In genomic region chr21:33071878-33072306, GRCh38 we compare ENCODE assay signal across 8 cellular contexts. TPM values are rescaled to one million over a fixed set of nuclear protein-coding genes. Genes with fewer than 3 reads are reported as not detected.
DNase-seq lines count a peak whose midpoint lies in the region; ATAC-seq and TF ChIP-seq lines count a peak whose summit lies in the region.

No MANE protein-coding gene starts in this region.

- peaks cover 16% of the 10 kb centered on the region for H3K4me1 ChIP-seq in CD8-positive, alpha-beta T cell (ENCODE audit: insufficient read depth, low read length)
- peaks cover 0 to 19% of the 10 kb centered on the region in 2 donors for H3K4me1 ChIP-seq in duodenal mucosa (ENCODE audit: control insufficient read depth in 1 of 2, insufficient read depth in 2 of 2, low read length in 2 of 2)

- in situ Hi-C loops in G401 (cut with HindIII; ENCODE audit: low sequenced_read_pairs) = no loop called here

- intact Hi-C loops in CD8-positive, alpha-beta T cell (cut with DNase I, micrococcal nuclease) = no loop called here

- peaks cover 17% of the 10 kb centered on the region for H3K27me3 ChIP-seq in CD8-positive, alpha-beta T cell (ENCODE audit: insufficient read depth, low read length)
- peaks cover 72 to 74% of the 10 kb centered on the region in 2 donors for H3K27me3 ChIP-seq in duodenal mucosa (ENCODE audit: control insufficient read depth in 1 of 2, insufficient read depth in 2 of 2, low read length in 2 of 2)

- POLR2A ChIA-PET in CD8-positive, alpha-beta T cell (lab: Charles Lee) = interaction anchor here (0.8 kb wide), 1 partner anchor 9 kb away, joined by 3 read pairs; no protein-coding TSS in a partner anchor

- no peaks in the 10 kb centered on the region for H3K36me3 Mint-ChIP-seq in CD8-positive, alpha-beta T cell
- H3K36me3 Mint-ChIP-seq in nephron progenitor cell (ENCODE audit: low read depth) = no peaks in the 10 kb centered on the region

- H3K27ac Mint-ChIP-seq in CD8-positive, alpha-beta T cell = no peak overlapping the region
- no peak overlapping the region for H3K27ac Mint-ChIP-seq in nephron progenitor cell

- no peaks in the 10 kb centered on the region for H3K9me3 ChIP-seq in CD8-positive, alpha-beta T cell (ENCODE audit: low read length)
- peaks cover 0 to 1% of the 10 kb centered on the region in 2 donors for H3K9me3 ChIP-seq in duodenal mucosa (ENCODE audit: control insufficient read depth in 1 of 2, low read length in 2 of 2)

- ATAC-seq in CD8-positive, alpha-beta T cell = no peak
- ATAC-seq in GM19467 (IDR thresholded peaks at IDR 0.05; ENCODE audit: unreplicated experiment) = no peak
- no peak for ATAC-seq in GM18861 (IDR thresholded peaks at IDR 0.05; ENCODE audit: unreplicated experiment)
- no peak for ATAC-seq in HG03159 (IDR thresholded peaks at IDR 0.05; ENCODE audit: unreplicated experiment)

- no peak overlapping the region for H3K27ac ChIP-seq in CD8-positive, alpha-beta T cell (ENCODE audit: low read depth, low read length)
- no peak overlapping the region for H3K27ac ChIP-seq in duodenal mucosa (ENCODE audit: low read depth, low read length)

- peaks cover 18% of the 10 kb centered on the region for H3K4me1 Mint-ChIP-seq in CD8-positive, alpha-beta T cell (ENCODE audit: low read depth)
- peaks cover 12% of the 10 kb centered on the region for H3K4me1 Mint-ChIP-seq in nephron progenitor cell

- no peaks in the 10 kb centered on the region for H3K36me3 ChIP-seq in CD8-positive, alpha-beta T cell (ENCODE audit: insufficient read depth, low read length)
- H3K36me3 ChIP-seq in duodenal mucosa (ENCODE audit: control insufficient read depth in 1 of 2, insufficient read depth in 2 of 2, low read length in 2 of 2) = no peaks in the 10 kb centered on the region

- peak overlapping the region; percentile 34 for H3K4me3 ChIP-seq in CD8-positive, alpha-beta T cell (ENCODE audit: low read depth, low read length)
- H3K4me3 ChIP-seq in NB4 (ENCODE audit: low read depth, low read length) (peak overlapping the region; percentile 94), duodenal mucosa (ENCODE audit: low read depth in 1 of 2, low read length in 2 of 2) (peak overlapping the region; percentile 62 to 75)

- H3K27me3 Mint-ChIP-seq in CD8-positive, alpha-beta T cell (ENCODE audit: low read depth) = peaks cover 55% of the 10 kb centered on the region
- H3K27me3 Mint-ChIP-seq in nephron progenitor cell (ENCODE audit: low read depth, poor library complexity) = peaks cover 98% of the 10 kb centered on the region

- peak overlapping the region; percentile 73 for H3K4me3 Mint-ChIP-seq in CD8-positive, alpha-beta T cell
- H3K4me3 Mint-ChIP-seq in nephron progenitor cell = peak overlapping the region; percentile 68

- DNase-seq in CD8-positive, alpha-beta T cell = no peak
- DNase-seq in NB4 (ENCODE audit: low read depth) = peak; percentile 68
- peak; percentile 45 for DNase-seq in nephron progenitor cell
- DNase-seq in G401 (ENCODE audit: low spot score) = no peak

- no peak for TF ChIP-seq CTCF in CD8-positive, alpha-beta T cell (IDR thresholded peaks at IDR 0.05)
- TF ChIP-seq CTCF in NB4 (IDR thresholded peaks at IDR 0.05; ENCODE audit: low read depth, low read length) (no peak), nephron progenitor cell (IDR thresholded peaks at IDR 0.05) (no peak)

- CTCF ChIA-PET in CD8-positive, alpha-beta T cell (lab: Charles Lee) = no interaction called here

- no peak for TF ChIP-seq POLR2A in NB4 (IDR thresholded peaks at IDR 0.05; ENCODE audit: extremely low read depth, insufficient read length)

- H3K9ac ChIP-seq in duodenal mucosa (ENCODE audit: low read depth in 1 of 2, low read length in 2 of 2) = no peak overlapping the region

- no peaks in the 10 kb centered on the region for H3K9me3 Mint-ChIP-seq in CD8-positive, alpha-beta T cell
- H3K9me3 Mint-ChIP-seq in nephron progenitor cell = peaks cover 17% of the 10 kb centered on the region

RNA-seq across cellular contexts. Expression of gene OLIG1, which starts 2.0 kb away (rescaled TPM):
- total RNA-seq in CD8-positive, alpha-beta T cell = not detected
- not detected in 2 replicates for total RNA-seq in G401 (2014; rRNA removed; shearing (Covaris generic))

RNA-seq across cellular contexts. Expression of gene OLIG2, which starts 46.2 kb away (rescaled TPM):
- total RNA-seq in CD8-positive, alpha-beta T cell = not detected
- total RNA-seq in G401 (2014; rRNA removed; shearing (Covaris generic)) = not detected in 2 replicates

Comparison
In these comparisons a context has a peak if more than half of its experiments do, and no peak if none do; other contexts are left out.
1. DNase-seq: peak in NB4 (single experiment) and nephron progenitor cell (single experiment); none in CD8-positive, alpha-beta T cell (0 of 7) and G401 (single experiment).
2. H3K4me3 ChIP-seq: peak in every context shown above with its lines; median percentile 94 in NB4; 68 in duodenal mucosa; 34 in CD8-positive, alpha-beta T cell.